10 cellular contexts compared by ENCODE assay signal in genomic region chr16:87608400-87608985, GRCh38. TPM values are rescaled to one million over a fixed set of nuclear protein-coding genes. Genes with fewer than 3 reads are reported as not detected.
DNase-seq lines count a peak whose midpoint lies in the region; ATAC-seq, FAIRE-seq and TF ChIP-seq lines count a peak whose summit lies in the region.
"Had no signal": no experiment of that assay in that cellular context is flagged by ENCODE, and none has a peak within 500 bp of the region (broad histone marks: within the 10 kb centered on the region; RNA-seq: fewer than 3 reads in every experiment).

No MANE protein-coding gene starts in this region.

- DNase-seq in Right ventricle myocardium superior (peak; percentile 83), cardiac septum (ENCODE audit: low spot score) (no peak), pancreas (peak; percentile 24 to 86 (median 58)), ascending aorta (ENCODE audit: low spot score in 2 of 2) (no peak)
- peak; percentile 15 to 26 for DNase-seq in activated CD4-positive, alpha-beta T cell treated with anti-CD3 and anti-CD28 coated beads for 4 hours

- H3K36me3 ChIP-seq in pancreas (no peaks in the 10 kb centered on the region), ascending aorta (no peaks in the 10 kb centered on the region)
- H3K36me3 ChIP-seq: BLaER1 treated with 17β-estradiol and CSF1 and Interleukin-3, amounts not matched to agents 10 nM and 100 nM had no signal

- H3K4me1 ChIP-seq in pancreas (no peaks in the 10 kb centered on the region), ascending aorta (no peaks in the 10 kb centered on the region)

- H3K9me3 ChIP-seq in pancreas = no peaks in the 10 kb centered on the region
- H3K9me3 ChIP-seq in ascending aorta = no peaks in the 10 kb centered on the region
- H3K9me3 ChIP-seq: BLaER1 treated with 17β-estradiol and CSF1 and Interleukin-3, amounts not matched to agents 10 nM and 100 nM had no signal

- peak; percentile 73 for ATAC-seq in Right ventricle myocardium superior (ENCODE audit: poor library complexity)
- peak; percentile 44 for ATAC-seq in esophagus mucosa
- ATAC-seq in pancreas = peak; percentile 47 to 84 (median 59)
- no peak for ATAC-seq in GM18502 (IDR thresholded peaks at IDR 0.05; ENCODE audit: poor library complexity, unreplicated experiment)
- ATAC-seq in HG02588 (IDR thresholded peaks at IDR 0.05; ENCODE audit: unreplicated experiment) = no peak

- 33 to 38% methylated on average over 20 of the region's 20 CpGs for whole genome bisulfite sequencing in pancreas, 2 donors

- H3K27me3 ChIP-seq in pancreas (peaks cover 0 to 14% (median 0%) of the 10 kb centered on the region in 4 donors), ascending aorta (peaks cover 14% of the 10 kb centered on the region)

- intact Hi-C loops in Right ventricle myocardium superior (cut with DNase I) (no loop called here), cardiac septum (cut with DNase I) (no loop called here), pancreas (cut with DNase I) (no loop called here), ascending aorta (cut with DNase I) (no loop called here)

- H3K4me3 ChIP-seq in pancreas = no peak overlapping the region
- H3K4me3 ChIP-seq in ascending aorta = no peak overlapping the region
- H3K4me3 ChIP-seq: BLaER1 treated with 17β-estradiol and CSF1 and Interleukin-3, amounts not matched to agents 10 nM and 100 nM had no signal

- H3K27ac ChIP-seq in pancreas (no peak overlapping the region), ascending aorta (no peak overlapping the region)
- H3K27ac ChIP-seq: BLaER1 treated with 17β-estradiol and CSF1 and Interleukin-3, amounts not matched to agents 10 nM and 100 nM had no signal

- FAIRE-seq in pancreas (lab: Jason Lieb, UNC) = no peak

- TF ChIP-seq CTCF in pancreas (IDR thresholded peaks at IDR 0.05) = no peak
- no peak for TF ChIP-seq CTCF in ascending aorta (IDR thresholded peaks at IDR 0.05)

RNA-seq across cellular contexts. Expression of gene JPH3, which starts 6.2 kb away (rescaled TPM):
- total RNA-seq in Right ventricle myocardium superior = 0.08 TPM
- 0.11 TPM for total RNA-seq in cardiac septum
- total RNA-seq in esophagus mucosa = 0.16 TPM
- under 1 TPM; 0.09 to 0.79 (median 0.21) TPM for total RNA-seq in pancreas
- 1 to 10 TPM in 1 of 2 donors, under 1 TPM in 1; 0.53 to 1.9 TPM for polyA plus RNA-seq in pancreas
- not detected for total RNA-seq in ascending aorta
- total RNA-seq: T-helper 2 cell treated with Interferon-gamma antibody and Interleukin-4, amounts not matched to agents 100 ng/mL and 5 ng/mL, for 36 hours had no signal

Comparison
In these comparisons a context has a peak if more than half of its experiments do, and no peak if none do; other contexts are left out.
1. DNase-seq: peak in Right ventricle myocardium superior (single experiment), activated CD4-positive, alpha-beta T cell treated with anti-CD3 and anti-CD28 coated beads for 4 hours (2 of 2) and pancreas (6 of 6); none in cardiac septum (single experiment) and ascending aorta (0 of 2).
2. ATAC-seq: peak in Right ventricle myocardium superior (single experiment), esophagus mucosa (single experiment) and pancreas (4 of 4); none in GM18502 (single experiment) and HG02588 (single experiment).